18 cellular contexts compared by ENCODE assay signal in the genomic region with DNA sequence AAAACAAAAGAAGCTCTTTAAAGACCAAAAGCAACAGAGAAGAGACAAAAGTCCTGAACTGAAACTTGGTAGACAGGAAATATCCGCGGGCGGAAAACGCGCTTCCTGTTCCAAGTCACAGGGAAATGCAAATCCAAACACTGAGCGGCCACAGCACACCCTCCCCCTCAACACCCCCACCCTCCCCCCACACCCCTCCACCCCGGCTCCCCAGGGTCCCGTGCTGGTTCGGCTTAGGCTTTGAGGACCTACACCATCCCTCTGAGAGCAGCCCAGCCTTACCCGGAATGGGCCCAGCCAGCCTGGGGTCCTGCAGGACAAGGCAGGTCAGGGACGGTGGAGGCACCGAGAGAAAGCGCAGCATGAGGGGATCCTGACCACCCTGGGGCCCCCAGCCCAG.
A peak's percentile ranks its signal among the peaks of the same experiment; 100 is the strongest.
DNase-seq lines count a peak whose midpoint lies in the region; ATAC-seq and TF ChIP-seq lines count a peak whose summit lies in the region.
"Had no signal": no experiment of that assay in that cellular context is flagged by ENCODE, and none has a peak within 500 bp of the region (broad histone marks: within the 10 kb centered on the region; RNA-seq: fewer than 3 reads in every experiment).

No MANE protein-coding gene starts in this region.

- ATAC-seq in heart right ventricle, result peak in 6 of 8 donors; percentile 32 to 68 (median 55)
- ATAC-seq in stimulated activated effector memory CD8-positive, alpha-beta T cell treated with anti-CD3 and anti-CD28 coated beads, Interleukin-12 subunit alpha, Interleukin-12 subunit beta, amount 100 ng/mL, for 72 hours, result no peak
- no peak for ATAC-seq in esophagus mucosa
- no peak for ATAC-seq in GM18861 (IDR thresholded peaks at IDR 0.05; ENCODE audit: unreplicated experiment)
- ATAC-seq: GM12878 had no signal

- H3K4me3 ChIP-seq in SK-N-MC, result peak overlapping the region; percentile 61
- H3K4me3 ChIP-seq in heart right ventricle, result peak overlapping the region in 4 of 10 donors; percentile 9 to 34 (median 24)
- H3K4me3 ChIP-seq: GM12878, suprapubic skin had no signal

- WGBS in heart right ventricle, 2 donors, result 28 to 31% methylated on average over 13 of the region's 13 CpGs

- H3K9me3 ChIP-seq in SK-N-MC (ENCODE audit: low read depth, low read length) (no peaks in the 10 kb centered on the region), heart right ventricle (peaks cover 0 to 7% (median 0%) of the 10 kb centered on the region in 11 donors)
- H3K9me3 ChIP-seq: suprapubic skin had no signal

- H3K4me3 Mint-ChIP-seq in stimulated activated effector memory CD8-positive, alpha-beta T cell treated with anti-CD3 and anti-CD28 coated beads, Interleukin-12 subunit alpha, Interleukin-12 subunit beta, amount 100 ng/mL, for 72 hours, result peak overlapping the region; percentile 41

- peak overlapping the region; percentile 59 for H3K9ac ChIP-seq in SK-N-MC (ENCODE audit: insufficient read length)

- no peaks in the 10 kb centered on the region for H3K36me3 Mint-ChIP-seq in stimulated activated effector memory CD8-positive, alpha-beta T cell treated with anti-CD3 and anti-CD28 coated beads, Interleukin-12 subunit alpha, Interleukin-12 subunit beta, amount 100 ng/mL, for 72 hours

- intact Hi-C loops in heart right ventricle (cut with DNase I), result no loop called here

- H3K4me1 Mint-ChIP-seq in stimulated activated effector memory CD8-positive, alpha-beta T cell treated with anti-CD3 and anti-CD28 coated beads, Interleukin-12 subunit alpha, Interleukin-12 subunit beta, amount 100 ng/mL, for 72 hours, result peaks cover 16% of the 10 kb centered on the region

- H3K27me3 ChIP-seq in heart right ventricle, result peaks cover 12 to 65% (median 50%) of the 10 kb centered on the region in 7 donors

- peak; percentile 20 for DNase-seq in activated T-cell treated with anti-CD3 and anti-CD28 coated beads, Interleukin-2, amount 50 U/mL, for 1 hour
- no peak for DNase-seq in activated T-cell treated with anti-CD3 and anti-CD28 coated beads for 4 hours
- peak; percentile 55 for DNase-seq in SK-N-MC (ENCODE audit: low read depth, low spot score)
- peak; percentile 46 to 55 for DNase-seq in heart right ventricle
- DNase-seq in stimulated activated effector memory CD8-positive, alpha-beta T cell treated with anti-CD3 and anti-CD28 coated beads, Interleukin-12 subunit alpha, Interleukin-12 subunit beta, amount 100 ng/mL, for 72 hours (ENCODE audit: low spot score in 2 of 2), result no peak
- no peak for DNase-seq in NCI-H2196 (lab: John Stamatoyannopoulos, UW; ENCODE audit: unreplicated experiment)
- DNase-seq: ACHN; DMS79; effector CD4-positive, alpha-beta T cell; HCEC 1CT; mesendoderm; NCI-H1436; NCI-H82 had no signal

- H3K27ac ChIP-seq in SK-N-MC (peak overlapping the region; percentile 97), heart right ventricle (peak overlapping the region; percentile 51 to 94 (median 76))
- H3K27ac ChIP-seq: suprapubic skin had no signal

- peak overlapping the region; percentile 37 for H3K27ac Mint-ChIP-seq in stimulated activated effector memory CD8-positive, alpha-beta T cell treated with anti-CD3 and anti-CD28 coated beads, Interleukin-12 subunit alpha, Interleukin-12 subunit beta, amount 100 ng/mL, for 72 hours
- H3K27ac Mint-ChIP-seq: progenitor cell of endocrine pancreas had no signal

- no peaks in the 10 kb centered on the region for H3K9me3 Mint-ChIP-seq in stimulated activated effector memory CD8-positive, alpha-beta T cell treated with anti-CD3 and anti-CD28 coated beads, Interleukin-12 subunit alpha, Interleukin-12 subunit beta, amount 100 ng/mL, for 72 hours

- no peaks in the 10 kb centered on the region for H3K36me3 ChIP-seq in SK-N-MC (ENCODE audit: insufficient read depth, low read length)
- no peaks in the 10 kb centered on the region for H3K36me3 ChIP-seq in heart right ventricle
- H3K36me3 ChIP-seq: suprapubic skin had no signal

- TF ChIP-seq CTCF in heart right ventricle (IDR thresholded peaks at IDR 0.05), result no peak

- peaks cover 2 to 32% (median 19%) of the 10 kb centered on the region in 9 donors for H3K4me1 ChIP-seq in heart right ventricle

Comparison
In these comparisons a context has a peak if more than half of its experiments do, and no peak if none do; other contexts are left out.
1. DNase-seq: peak in activated T-cell treated with anti-CD3 and anti-CD28 coated beads, Interleukin-2, amount 50 U/mL, for 1 hour (single experiment), SK-N-MC (single experiment) and heart right ventricle (2 of 2); none in activated T-cell treated with anti-CD3 and anti-CD28 coated beads for 4 hours (single experiment), stimulated activated effector memory CD8-positive, alpha-beta T cell treated with anti-CD3 and anti-CD28 coated beads, Interleukin-12 subunit alpha, Interleukin-12 subunit beta, amount 100 ng/mL, for 72 hours (0 of 2) and NCI-H2196 (single experiment).
2. ATAC-seq: peak in heart right ventricle (6 of 8); none in stimulated activated effector memory CD8-positive, alpha-beta T cell treated with anti-CD3 and anti-CD28 coated beads, Interleukin-12 subunit alpha, Interleukin-12 subunit beta, amount 100 ng/mL, for 72 hours (single experiment), esophagus mucosa (single experiment) and GM18861 (single experiment).